ENCODE assay signal across 8 cellular contexts in the genomic region with DNA sequence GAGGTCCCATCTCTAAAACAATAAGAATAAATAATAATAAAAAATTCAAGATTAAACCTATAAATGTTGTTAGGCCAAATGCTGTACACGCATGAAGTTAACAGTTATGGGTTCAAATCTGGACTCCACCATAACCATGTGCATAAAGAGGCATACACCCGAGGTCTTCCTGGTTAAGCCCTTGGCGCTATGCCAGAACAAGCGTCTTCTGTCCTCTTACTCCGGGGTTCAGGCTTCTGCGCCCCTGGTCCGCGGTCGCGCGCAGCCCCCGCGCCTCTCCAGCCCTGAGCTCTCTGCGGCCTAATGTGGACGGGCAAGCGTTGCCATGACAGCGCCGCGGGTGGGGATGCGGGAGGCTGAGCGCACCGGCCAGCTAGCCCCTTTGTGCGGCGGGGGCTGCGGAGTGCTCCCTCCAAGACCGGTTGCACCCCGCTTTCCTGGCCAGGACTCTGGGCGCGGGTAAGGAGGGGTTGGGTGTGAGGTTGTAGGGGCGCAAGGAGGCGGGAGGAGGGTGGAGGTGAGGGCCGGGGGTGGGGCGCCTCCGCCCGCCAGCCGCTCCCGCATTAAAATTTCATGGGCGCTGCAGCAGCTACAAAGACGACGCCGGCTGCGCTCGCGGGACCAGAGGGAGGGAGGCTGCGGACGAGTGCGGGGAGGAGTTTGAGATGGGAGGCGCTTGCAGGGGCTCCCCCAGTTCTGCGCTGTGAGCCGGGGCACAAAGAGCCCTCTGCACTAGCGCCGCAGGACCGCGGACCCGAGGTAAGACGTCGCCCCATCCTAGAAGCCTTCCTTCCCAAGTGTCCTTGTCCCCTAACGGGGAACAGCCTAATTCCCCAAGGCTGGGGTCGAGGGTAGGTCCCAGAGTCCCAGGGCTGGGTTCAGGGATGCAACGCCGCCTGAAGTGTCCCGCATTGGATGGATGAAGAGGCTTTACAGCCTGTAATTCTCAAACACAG. TPM values are rescaled to one million over a fixed set of nuclear protein-coding genes. Genes with fewer than 3 reads are reported as not detected.
DNase-seq lines count a peak whose midpoint lies in the region; ATAC-seq and TF ChIP-seq lines count a peak whose summit lies in the region.

A gene (plus strand): TSS at position 693 of the 956 bp plus-strand sequence.

- H3K36me3 ChIP-seq in OCI-LY7 (ENCODE audit: insufficient read depth, low read length) (no peaks in the 10 kb centered on the region), skeletal muscle tissue (ENCODE audit: control insufficient read depth in 3 of 3, insufficient read depth in 3 of 3, low read length in 3 of 3) (no peaks in the 10 kb centered on the region)

- H3K36me3 Mint-ChIP-seq in activated naive CD4-positive, alpha-beta T cell treated with anti-CD3 and anti-CD28 coated beads, Interleukin-2, amount 10 ng/mL, durations not matched to agents 7 days and 5 days: peaks cover 4% of the 10 kb centered on the region

- H3K4me1 Mint-ChIP-seq in activated naive CD4-positive, alpha-beta T cell treated with anti-CD3 and anti-CD28 coated beads, Interleukin-2, amount 10 ng/mL, durations not matched to agents 7 days and 5 days: peaks cover 34% of the 10 kb centered on the region

- peak within 1 kb of the TSS; percentile 68 for H2AFZ ChIP-seq in OCI-LY7 (ENCODE audit: low read length)

- H3K9me3 Mint-ChIP-seq in activated naive CD4-positive, alpha-beta T cell treated with anti-CD3 and anti-CD28 coated beads, Interleukin-2, amount 10 ng/mL, durations not matched to agents 7 days and 5 days: no peaks in the 10 kb centered on the region

- H3K4me3 Mint-ChIP-seq in activated naive CD4-positive, alpha-beta T cell treated with anti-CD3 and anti-CD28 coated beads, Interleukin-2, amount 10 ng/mL, durations not matched to agents 7 days and 5 days: peak within 1 kb of the TSS; percentile 94

- no peaks in the 10 kb centered on the region for H3K9me2 ChIP-seq in OCI-LY7 (ENCODE audit: insufficient read depth, low read length)

- H3K4me1 ChIP-seq in OCI-LY7 (ENCODE audit: insufficient read depth, low read length, poor library complexity, severe bottlenecking) (peaks cover 54% of the 10 kb centered on the region), skeletal muscle tissue (ENCODE audit: control insufficient read depth in 3 of 3, insufficient read depth in 3 of 3, low read length in 3 of 3) (peaks cover 13 to 24% (median 20%) of the 10 kb centered on the region in 3 donors)

- H3K4me3 ChIP-seq in OCI-LY7 (ENCODE audit: low read depth, low read length, poor library complexity, severe bottlenecking): peak within 1 kb of the TSS; percentile 50
- H3K4me3 ChIP-seq in skeletal muscle tissue (ENCODE audit: low read length in 3 of 3): peak within 1 kb of the TSS in 2 of 3 donors; percentile 39 to 52

- H3K27me3 Mint-ChIP-seq in activated naive CD4-positive, alpha-beta T cell treated with anti-CD3 and anti-CD28 coated beads, Interleukin-2, amount 10 ng/mL, durations not matched to agents 7 days and 5 days: peaks cover 48% of the 10 kb centered on the region

- no peaks in the 10 kb centered on the region for H4K20me1 ChIP-seq in OCI-LY7 (ENCODE audit: insufficient read depth, low read length)

- ATAC-seq in left ventricle myocardium superior (peak; percentile 24), HG03521 (IDR thresholded peaks at IDR 0.05; ENCODE audit: unreplicated experiment) (no peak)

- peak within 1 kb of the TSS; percentile 92 for H3K27ac Mint-ChIP-seq in activated naive CD4-positive, alpha-beta T cell treated with anti-CD3 and anti-CD28 coated beads, Interleukin-2, amount 10 ng/mL, durations not matched to agents 7 days and 5 days

- DNase-seq in SHP77 (lab: John Stamatoyannopoulos, UW) (peak; percentile 52 to 55), SHP77 treated with DMSO at 0.1 percent for 48 hours (lab: John Stamatoyannopoulos, UW) (no peak), OCI-LY7 (ENCODE audit: low spot score) (no peak), left ventricle myocardium superior (peak; percentile 34), dedifferentiated amniotic fluid mesenchymal stem cell (ENCODE audit: extremely low spot score) (no peak)
- DNase-seq in activated naive CD4-positive, alpha-beta T cell treated with anti-CD3 and anti-CD28 coated beads, Interleukin-2, amount 10 ng/mL, durations not matched to agents 7 days and 5 days: peak; percentile 88

- H3K27me3 ChIP-seq in skeletal muscle tissue (ENCODE audit: control insufficient read depth in 3 of 3, insufficient read depth in 3 of 3, low read length in 3 of 3): peaks cover 33 to 55% (median 42%) of the 10 kb centered on the region in 3 donors

- no peaks in the 10 kb centered on the region for H3K9me3 ChIP-seq in OCI-LY7 (ENCODE audit: low read length)
- no peaks in the 10 kb centered on the region for H3K9me3 ChIP-seq in skeletal muscle tissue (ENCODE audit: control insufficient read depth in 3 of 3, low read length in 3 of 3)

- peak within 1 kb of the TSS; percentile 58 for H3K27ac ChIP-seq in OCI-LY7 (ENCODE audit: low read depth, low read length, poor library complexity, severe bottlenecking)
- no peak within 1 kb of the TSS for H3K27ac ChIP-seq in skeletal muscle tissue (ENCODE audit: low read depth, low read length)

- CTCF ChIA-PET in OCI-LY7 (lab: Charles Lee; ENCODE audit: unreplicated experiment): no interaction called here
- CTCF ChIA-PET in activated naive CD4-positive, alpha-beta T cell treated with anti-CD3 and anti-CD28 coated beads, Interleukin-2, amount 10 ng/mL, durations not matched to agents 7 days and 5 days (lab: Charles Lee): interaction anchor here (0.9 to 2.3 kb wide), 3 partner anchors 14 to 154 kb away, joined by 3 to 5 read pairs (median 3); no protein-coding TSS in a partner anchor

- intact Hi-C loops in OCI-LY7 (cut with micrococcal nuclease; ENCODE audit: unreplicated experiment) (no loop called here), left ventricle myocardium superior (cut with micrococcal nuclease) (no loop called here)

- no peak for TF ChIP-seq CTCF in OCI-LY7 (conservative IDR thresholded peaks at IDR 0.05; ENCODE audit: low read length)

- POLR2A ChIA-PET in OCI-LY7 (lab: Charles Lee): no interaction called here

- no peaks in the 10 kb centered on the region for H3K79me2 ChIP-seq in OCI-LY7 (ENCODE audit: insufficient read depth, low read depth, low read length)

- peak within 1 kb of the TSS in 1 of 3 donors; percentile 45 for H3K9ac ChIP-seq in skeletal muscle tissue (ENCODE audit: low read depth in 1 of 3, low read length in 3 of 3)

- no TSS peak for BruUV-seq in OCI-LY7 (replicated peaks; lab: Mats Ljungman, UMichigan)

- H3K4me2 ChIP-seq in OCI-LY7 (ENCODE audit: low read length): peak within 1 kb of the TSS; percentile 81

RNA-seq across cellular contexts. Expression of the gene that starts here (rescaled TPM):
- total RNA-seq in OCI-LY7 (2014; rRNA removed; shearing (Covaris generic)): 8.7 and 11.8 TPM in 2 replicates
- total RNA-seq in OCI-LY7 (2022) (4.1 and 5.2 TPM in 2 replicates), left ventricle myocardium superior (1.9 TPM), skeletal muscle tissue (0.52 TPM)

Comparison
In these comparisons a context has a peak if more than half of its experiments do, and no peak if none do; other contexts are left out.
1. DNase-seq: peak in SHP77 (2 of 2), activated naive CD4-positive, alpha-beta T cell treated with anti-CD3 and anti-CD28 coated beads, Interleukin-2, amount 10 ng/mL, durations not matched to agents 7 days and 5 days (single experiment) and left ventricle myocardium superior (single experiment); none in SHP77 treated with DMSO at 0.1 percent for 48 hours (single experiment), OCI-LY7 (single experiment) and dedifferentiated amniotic fluid mesenchymal stem cell (single experiment).